Comparison of ENCODE assay signal across 8 cellular contexts in the genomic region with DNA sequence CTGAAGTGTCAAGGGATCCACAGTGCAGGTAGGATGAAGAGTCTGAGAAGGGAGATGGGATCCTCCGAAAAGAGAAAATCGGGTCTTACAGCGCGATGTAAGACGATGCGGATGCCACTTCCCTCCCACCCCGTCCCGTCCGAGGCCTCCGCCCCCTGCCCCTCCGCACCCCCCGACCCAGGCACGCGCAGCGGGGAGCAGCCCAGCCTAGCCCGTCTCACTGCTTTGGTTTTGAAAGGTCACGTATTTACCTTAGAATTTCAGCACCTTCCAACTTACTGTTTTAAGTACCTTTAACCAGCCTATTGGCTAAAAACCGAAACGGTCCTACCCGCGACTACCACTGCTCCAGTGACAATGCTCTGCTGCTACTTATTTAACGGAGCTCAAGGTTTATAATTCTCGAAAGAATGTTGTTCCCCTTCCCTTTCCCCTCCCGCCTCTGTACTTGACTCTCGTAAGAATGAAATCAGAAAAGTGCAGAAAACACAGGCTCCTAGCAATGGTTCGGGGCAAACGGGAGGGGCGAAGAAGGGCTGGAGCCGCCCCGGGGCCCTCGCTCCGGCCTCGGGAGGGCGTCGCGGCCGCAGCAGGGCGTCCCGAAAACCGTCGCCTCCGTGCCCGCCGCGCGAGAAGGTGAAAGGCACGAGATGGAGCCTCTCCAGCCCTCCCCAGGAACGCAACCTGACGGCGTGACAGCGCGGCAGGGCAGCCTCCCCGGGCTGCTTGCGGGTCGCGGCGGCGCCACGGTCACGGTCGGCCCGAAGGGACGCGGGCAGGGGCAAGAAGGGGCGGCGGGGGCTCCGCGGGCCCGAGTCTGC. TPM values are rescaled to one million over a fixed set of nuclear protein-coding genes. Genes with fewer than 3 reads are reported as not detected.
DNase-seq lines count a peak whose midpoint lies in the region; ATAC-seq and TF ChIP-seq lines count a peak whose summit lies in the region.

No MANE protein-coding gene starts in this region.

- peak; percentile 9 to 55 (median 28) for DNase-seq in CD4-positive, alpha-beta T cell
- DNase-seq in HK-2 (ENCODE audit: unreplicated experiment) (peak; percentile 28), T follicular helper cell (ENCODE audit: low read depth) (peak; percentile 25), ascending aorta (ENCODE audit: low spot score in 2 of 2) (no peak), hepatic stellate cell (ENCODE audit: low spot score) (peak; percentile 53), retinal pigment epithelial cell (ENCODE audit: low read depth) (no peak), DMS114 treated with DMSO at 0.1 percent for 48 hours (lab: John Stamatoyannopoulos, UW; ENCODE audit: unreplicated experiment) (no peak)

- intact Hi-C loops in CD4-positive, alpha-beta T cell (cut with DNase I, micrococcal nuclease): loop anchor here (1.0 to 5.0 kb wide), 3 partner anchors 63 to 707 kb away; partner anchors contain the start of genes GART (in 1 of the 2) and PAXBP1 (in 1 of the 2)
- intact Hi-C loops in ascending aorta (cut with DNase I): loop anchor here (1.0 kb wide), 1 partner anchor 12 kb away; the partner anchor contains the start of gene DNAJC28

- peak overlapping the region; percentile 87 for H3K4me3 Mint-ChIP-seq in CD4-positive, alpha-beta T cell

- no peaks in the 10 kb centered on the region for H3K36me3 ChIP-seq in ascending aorta

- H3K4me3 ChIP-seq in ascending aorta (peak overlapping the region; percentile 80 to 81), retinal pigment epithelial cell (ENCODE audit: low read length) (peak overlapping the region; percentile 85)

- H3K36me3 Mint-ChIP-seq in CD4-positive, alpha-beta T cell (ENCODE audit: low read depth): peaks cover 5% of the 10 kb centered on the region

- CTCF ChIA-PET in CD4-positive, alpha-beta T cell (lab: Charles Lee): interaction anchor here (0.9 to 4.6 kb wide), 11 partner anchors 12 to 867 kb away, joined by 3 to 46 read pairs (median 4); partner anchors contain the start of genes CFAP298, DNAJC28, GART and IFNAR1

- no peaks in the 10 kb centered on the region for H3K9me3 Mint-ChIP-seq in CD4-positive, alpha-beta T cell

- H3K27ac ChIP-seq in CD4-positive, alpha-beta T cell (ENCODE audit: low read depth, low read length): peak overlapping the region; percentile 90
- H3K27ac ChIP-seq in ascending aorta: peak overlapping the region; percentile 94 to 95

- no peaks in the 10 kb centered on the region for H3K27me3 Mint-ChIP-seq in CD4-positive, alpha-beta T cell

- peak; percentile 17 for TF ChIP-seq CTCF in CD4-positive, alpha-beta T cell (IDR thresholded peaks at IDR 0.05)
- TF ChIP-seq CTCF in ascending aorta (IDR thresholded peaks at IDR 0.05) (no peak), retinal pigment epithelial cell (conservative IDR thresholded peaks at IDR 0.05; ENCODE audit: low read depth, low read length) (no peak)

- peaks cover 19% of the 10 kb centered on the region for H3K4me1 Mint-ChIP-seq in CD4-positive, alpha-beta T cell (ENCODE audit: low read depth)

- H3K9me3 ChIP-seq in CD4-positive, alpha-beta T cell (ENCODE audit: control insufficient read depth, low read length): no peaks in the 10 kb centered on the region
- no peaks in the 10 kb centered on the region for H3K9me3 ChIP-seq in ascending aorta

- H3K27ac Mint-ChIP-seq in CD4-positive, alpha-beta T cell: peak overlapping the region; percentile 96

- H3K27me3 ChIP-seq in CD4-positive, alpha-beta T cell (ENCODE audit: control insufficient read depth, insufficient read depth, low read length): no peaks in the 10 kb centered on the region
- no peaks in the 10 kb centered on the region for H3K27me3 ChIP-seq in ascending aorta

- POLR2A ChIA-PET in CD4-positive, alpha-beta T cell (lab: Charles Lee): interaction anchor here (0.7 to 4.7 kb wide), 33 partner anchors 10 to 1067 kb away, joined by 3 to 197 read pairs (median 5); partner anchors contain the start of genes CFAP298, DNAJC28, DONSON and EVA1C

- peak; percentile 7 for ATAC-seq in CD4-positive, alpha-beta T cell (ENCODE audit: poor library complexity)
- ATAC-seq in GM19438 (IDR thresholded peaks at IDR 0.05; ENCODE audit: low read depth, unreplicated experiment): peak; percentile 14

- peaks cover 5 to 15% of the 10 kb centered on the region in 2 donors for H3K4me1 ChIP-seq in ascending aorta

RNA-seq across cellular contexts. Expression of gene TMEM50B, which starts 0.7 kb away (rescaled TPM):
- 10 to 100 TPM; 38.4 to 40.3 TPM for total RNA-seq in CD4-positive, alpha-beta T cell
- total RNA-seq in ascending aorta: 24.9 TPM

RNA-seq across cellular contexts. Expression of gene DNAJC28, which starts 12.4 kb away (rescaled TPM):
- not detected for total RNA-seq in CD4-positive, alpha-beta T cell
- total RNA-seq in ascending aorta: 1.5 TPM

Comparison
In these comparisons a context has a peak if more than half of its experiments do, and no peak if none do; other contexts are left out.
1. DNase-seq: peak in CD4-positive, alpha-beta T cell (10 of 10), HK-2 (single experiment), T follicular helper cell (single experiment) and hepatic stellate cell (single experiment); none in ascending aorta (0 of 2), retinal pigment epithelial cell (single experiment) and DMS114 treated with DMSO at 0.1 percent for 48 hours (single experiment).